ENCODE assay signal across 1 cellular context in genomic region chr4:139902328-139903217, GRCh38.
TF ChIP-seq lines count a peak whose summit lies in the region.

No MANE protein-coding gene starts in this region.

TF ChIP-seq in WTC11, 78 proteins besides CTCF, POLR2A, EP300 and RAD21 (continued from another document):
- TF ChIP-seq, protein P1, sequence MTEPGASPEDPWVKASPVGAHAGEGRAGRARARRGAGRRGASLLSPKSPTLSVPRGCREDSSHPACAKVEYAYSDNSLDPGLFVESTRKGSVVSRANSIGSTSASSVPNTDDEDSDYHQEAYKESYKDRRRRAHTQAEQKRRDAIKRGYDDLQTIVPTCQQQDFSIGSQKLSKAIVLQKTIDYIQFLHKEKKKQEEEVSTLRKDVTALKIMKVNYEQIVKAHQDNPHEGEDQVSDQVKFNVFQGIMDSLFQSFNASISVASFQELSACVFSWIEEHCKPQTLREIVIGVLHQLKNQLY (CRISPR knock-in tag; IDR thresholded peaks at IDR 0.05), result no peak
- TF ChIP-seq JUN (CRISPR knock-in tag; IDR thresholded peaks at IDR 0.05) (no peak), TEAD1 (CRISPR knock-in tag; IDR thresholded peaks at IDR 0.05) (no peak), ATF1 (CRISPR knock-in tag; IDR thresholded peaks at IDR 0.05) (no peak), SMAD4 (CRISPR knock-in tag; IDR thresholded peaks at IDR 0.05) (no peak), HMGA2 (CRISPR knock-in tag; IDR thresholded peaks at IDR 0.05) (no peak), ZNF425 (CRISPR knock-in tag; conservative IDR thresholded peaks at IDR 0.05) (no peak), ZNF121 (CRISPR knock-in tag; IDR thresholded peaks at IDR 0.05) (no peak), CBFB (CRISPR knock-in tag; IDR thresholded peaks at IDR 0.05; ENCODE audit: low read depth) (no peak), ELF4 (CRISPR knock-in tag; IDR thresholded peaks at IDR 0.05; ENCODE audit: low read depth) (no peak)
- TF ChIP-seq, protein P2, sequence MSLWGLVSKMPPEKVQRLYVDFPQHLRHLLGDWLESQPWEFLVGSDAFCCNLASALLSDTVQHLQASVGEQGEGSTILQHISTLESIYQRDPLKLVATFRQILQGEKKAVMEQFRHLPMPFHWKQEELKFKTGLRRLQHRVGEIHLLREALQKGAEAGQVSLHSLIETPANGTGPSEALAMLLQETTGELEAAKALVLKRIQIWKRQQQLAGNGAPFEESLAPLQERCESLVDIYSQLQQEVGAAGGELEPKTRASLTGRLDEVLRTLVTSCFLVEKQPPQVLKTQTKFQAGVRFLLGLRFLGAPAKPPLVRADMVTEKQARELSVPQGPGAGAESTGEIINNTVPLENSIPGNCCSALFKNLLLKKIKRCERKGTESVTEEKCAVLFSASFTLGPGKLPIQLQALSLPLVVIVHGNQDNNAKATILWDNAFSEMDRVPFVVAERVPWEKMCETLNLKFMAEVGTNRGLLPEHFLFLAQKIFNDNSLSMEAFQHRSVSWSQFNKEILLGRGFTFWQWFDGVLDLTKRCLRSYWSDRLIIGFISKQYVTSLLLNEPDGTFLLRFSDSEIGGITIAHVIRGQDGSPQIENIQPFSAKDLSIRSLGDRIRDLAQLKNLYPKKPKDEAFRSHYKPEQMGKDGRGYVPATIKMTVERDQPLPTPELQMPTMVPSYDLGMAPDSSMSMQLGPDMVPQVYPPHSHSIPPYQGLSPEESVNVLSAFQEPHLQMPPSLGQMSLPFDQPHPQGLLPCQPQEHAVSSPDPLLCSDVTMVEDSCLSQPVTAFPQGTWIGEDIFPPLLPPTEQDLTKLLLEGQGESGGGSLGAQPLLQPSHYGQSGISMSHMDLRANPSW (CRISPR knock-in tag; conservative IDR thresholded peaks at IDR 0.05; ENCODE audit: low read depth), result no peak
- TF ChIP-seq, protein P3, sequence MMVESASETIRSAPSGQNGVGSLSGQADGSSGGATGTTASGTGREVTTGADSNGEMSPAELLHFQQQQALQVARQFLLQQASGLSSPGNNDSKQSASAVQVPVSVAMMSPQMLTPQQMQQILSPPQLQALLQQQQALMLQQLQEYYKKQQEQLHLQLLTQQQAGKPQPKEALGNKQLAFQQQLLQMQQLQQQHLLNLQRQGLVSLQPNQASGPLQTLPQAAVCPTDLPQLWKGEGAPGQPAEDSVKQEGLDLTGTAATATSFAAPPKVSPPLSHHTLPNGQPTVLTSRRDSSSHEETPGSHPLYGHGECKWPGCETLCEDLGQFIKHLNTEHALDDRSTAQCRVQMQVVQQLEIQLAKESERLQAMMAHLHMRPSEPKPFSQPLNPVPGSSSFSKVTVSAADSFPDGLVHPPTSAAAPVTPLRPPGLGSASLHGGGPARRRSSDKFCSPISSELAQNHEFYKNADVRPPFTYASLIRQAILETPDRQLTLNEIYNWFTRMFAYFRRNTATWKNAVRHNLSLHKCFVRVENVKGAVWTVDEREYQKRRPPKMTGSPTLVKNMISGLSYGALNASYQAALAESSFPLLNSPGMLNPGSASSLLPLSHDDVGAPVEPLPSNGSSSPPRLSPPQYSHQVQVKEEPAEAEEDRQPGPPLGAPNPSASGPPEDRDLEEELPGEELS (CRISPR knock-in tag; IDR thresholded peaks at IDR 0.05), result no peak
- TF ChIP-seq, protein P4, sequence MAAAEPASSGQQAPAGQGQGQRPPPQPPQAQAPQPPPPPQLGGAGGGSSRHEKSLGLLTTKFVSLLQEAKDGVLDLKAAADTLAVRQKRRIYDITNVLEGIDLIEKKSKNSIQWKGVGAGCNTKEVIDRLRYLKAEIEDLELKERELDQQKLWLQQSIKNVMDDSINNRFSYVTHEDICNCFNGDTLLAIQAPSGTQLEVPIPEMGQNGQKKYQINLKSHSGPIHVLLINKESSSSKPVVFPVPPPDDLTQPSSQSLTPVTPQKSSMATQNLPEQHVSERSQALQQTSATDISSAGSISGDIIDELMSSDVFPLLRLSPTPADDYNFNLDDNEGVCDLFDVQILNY (CRISPR knock-in tag; IDR thresholded peaks at IDR 0.05), result no peak
TF ChIP-seq in WTC11: peak in this region for 0.
